Comparison of ENCODE assay signal across 10 cellular contexts in genomic region chr10:6543431-6544005, GRCh38. TPM values are rescaled to one million over a fixed set of nuclear protein-coding genes. Genes with fewer than 3 reads are reported as not detected.
DNase-seq lines count a peak whose midpoint lies in the region; ATAC-seq, FAIRE-seq and TF ChIP-seq lines count a peak whose summit lies in the region.
"Had no signal": no experiment of that assay in that cellular context is flagged by ENCODE, and none has a peak within 500 bp of the region (broad histone marks: within the 10 kb centered on the region; RNA-seq: fewer than 3 reads in every experiment).

No MANE protein-coding gene starts in this region.

- in situ Hi-C loops in GM13977 (cut with MboI; ENCODE audit: low pct_unique_long_range_greater_than_20kb, low sequenced_read_pairs, unreplicated experiment) = no loop called here

- 56 to 74% methylated on average over 9 of the region's 9 CpGs for WGBS in thyroid gland, 2 donors

- DNase-seq in GM13977 (ENCODE audit: low spot score) (peak; percentile 32), T follicular helper cell (ENCODE audit: low read depth) (peak; percentile 24), NCI-H2196 treated with DMSO at 0.1 percent for 48 hours (lab: John Stamatoyannopoulos, UW; ENCODE audit: unreplicated experiment) (no peak), RCC 7860 (ENCODE audit: low spot score) (no peak), thyroid gland (no peak)
- DNase-seq in activated effector memory CD4-positive, alpha-beta T cell treated with anti-CD3 and anti-CD28 coated beads, Interleukin-2, amount 50 U/mL, for 16 hours = peak; percentile 81
- DNase-seq in stimulated activated CD4-positive, alpha-beta T cell treated with anti-CD3 and anti-CD28 coated beads, Interleukin-15, amount 100 ng/mL, for 24 hours = peak; percentile 71

- H3K4me1 ChIP-seq in thyroid gland = peaks cover 0 to 9% of the 10 kb centered on the region in 2 donors

- no peak for FAIRE-seq in RCC 7860 (lab: Jason Lieb, UNC)
- FAIRE-seq: G401.6 had no signal

- no peak for ATAC-seq in HG02763 (IDR thresholded peaks at IDR 0.05; ENCODE audit: unreplicated experiment)

- no peak overlapping the region for H3K4me3 ChIP-seq in thyroid gland (replicated peaks in 1 of 3)

- no peak for TF ChIP-seq CTCF in GM13977 (IDR thresholded peaks at IDR 0.05; ENCODE audit: extremely low read depth, insufficient read depth, missing control alignments)
- no peak for TF ChIP-seq CTCF in thyroid gland (IDR thresholded peaks at IDR 0.05)

- H3K27me3 ChIP-seq in thyroid gland = no peaks in the 10 kb centered on the region

- H3K36me3 ChIP-seq in thyroid gland = no peaks in the 10 kb centered on the region

- H3K27ac ChIP-seq in thyroid gland = no peak overlapping the region

- H3K9me3 ChIP-seq in thyroid gland = no peaks in the 10 kb centered on the region

- intact Hi-C loops in thyroid gland (cut with DNase I) = no loop called here

- no peak for TF ChIP-seq POLR2A in thyroid gland (IDR thresholded peaks at IDR 0.05)

RNA-seq across cellular contexts. Expression of gene PRKCQ, which starts 36.6 kb away (rescaled TPM):
- 10 to 100 TPM; 24.2 to 45.7 (median 34.5) TPM for total RNA-seq in thyroid gland
- total RNA-seq: SK-MEL-5 had no signal

Comparison
In these comparisons a context has a peak if more than half of its experiments do, and no peak if none do; other contexts are left out.
1. DNase-seq: peak in GM13977 (single experiment), T follicular helper cell (single experiment), activated effector memory CD4-positive, alpha-beta T cell treated with anti-CD3 and anti-CD28 coated beads, Interleukin-2, amount 50 U/mL, for 16 hours (single experiment) and stimulated activated CD4-positive, alpha-beta T cell treated with anti-CD3 and anti-CD28 coated beads, Interleukin-15, amount 100 ng/mL, for 24 hours (single experiment); none in NCI-H2196 treated with DMSO at 0.1 percent for 48 hours (single experiment), RCC 7860 (single experiment) and thyroid gland (0 of 2).